1 cellular context compared by ENCODE assay signal in the genomic region with DNA sequence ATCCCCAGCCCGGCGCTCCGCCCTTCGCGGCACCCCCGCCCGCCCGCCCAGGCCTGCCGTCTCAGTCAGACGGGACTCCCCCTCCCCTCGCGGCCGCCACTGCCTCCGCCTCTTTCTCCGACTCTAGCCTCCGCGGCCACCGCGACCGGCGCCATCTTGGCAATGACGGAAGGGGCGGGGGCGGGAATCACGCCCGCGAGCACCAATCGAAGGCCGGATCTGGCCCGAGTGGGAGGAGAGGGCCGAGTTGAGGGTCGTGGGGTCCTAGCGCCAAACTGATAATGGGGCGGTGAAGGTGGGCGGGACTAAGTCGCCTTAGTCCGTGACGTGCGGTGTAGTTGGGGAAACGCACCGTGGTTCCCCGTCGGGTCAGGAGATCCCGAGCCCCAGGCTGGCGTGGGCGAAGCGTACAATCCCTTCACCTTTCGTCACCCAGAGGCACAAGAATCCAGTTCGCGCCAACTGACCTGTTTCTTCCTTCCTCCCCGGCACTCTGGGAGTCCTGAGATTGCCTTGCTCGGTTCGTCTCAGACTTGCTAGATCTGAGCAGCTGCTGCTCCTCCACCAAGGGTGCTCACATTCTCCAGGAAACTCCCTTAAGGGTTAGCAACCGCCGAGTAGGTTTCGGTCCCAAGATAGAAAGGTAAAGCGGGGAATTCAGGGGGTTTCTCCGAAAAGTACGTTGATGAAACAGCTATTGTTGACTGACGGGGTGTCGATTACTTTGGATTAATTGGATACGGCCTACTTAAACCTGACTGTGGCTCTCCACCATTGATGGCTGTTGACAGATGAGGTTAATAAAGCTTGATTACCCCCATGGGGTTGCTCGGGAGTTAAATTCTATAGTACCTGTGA.
TF ChIP-seq lines count a peak whose summit lies in the region.

A gene (minus strand): TSS at position 164 of the 858 bp plus-strand sequence. CDS start 35,843 bp downstream, outside the sequence.

TF ChIP-seq in HepG2, 621 proteins besides CTCF, POLR2A, EP300 and RAD21 (continued from another document and continues in another):
- TF ChIP-seq, protein P1, sequence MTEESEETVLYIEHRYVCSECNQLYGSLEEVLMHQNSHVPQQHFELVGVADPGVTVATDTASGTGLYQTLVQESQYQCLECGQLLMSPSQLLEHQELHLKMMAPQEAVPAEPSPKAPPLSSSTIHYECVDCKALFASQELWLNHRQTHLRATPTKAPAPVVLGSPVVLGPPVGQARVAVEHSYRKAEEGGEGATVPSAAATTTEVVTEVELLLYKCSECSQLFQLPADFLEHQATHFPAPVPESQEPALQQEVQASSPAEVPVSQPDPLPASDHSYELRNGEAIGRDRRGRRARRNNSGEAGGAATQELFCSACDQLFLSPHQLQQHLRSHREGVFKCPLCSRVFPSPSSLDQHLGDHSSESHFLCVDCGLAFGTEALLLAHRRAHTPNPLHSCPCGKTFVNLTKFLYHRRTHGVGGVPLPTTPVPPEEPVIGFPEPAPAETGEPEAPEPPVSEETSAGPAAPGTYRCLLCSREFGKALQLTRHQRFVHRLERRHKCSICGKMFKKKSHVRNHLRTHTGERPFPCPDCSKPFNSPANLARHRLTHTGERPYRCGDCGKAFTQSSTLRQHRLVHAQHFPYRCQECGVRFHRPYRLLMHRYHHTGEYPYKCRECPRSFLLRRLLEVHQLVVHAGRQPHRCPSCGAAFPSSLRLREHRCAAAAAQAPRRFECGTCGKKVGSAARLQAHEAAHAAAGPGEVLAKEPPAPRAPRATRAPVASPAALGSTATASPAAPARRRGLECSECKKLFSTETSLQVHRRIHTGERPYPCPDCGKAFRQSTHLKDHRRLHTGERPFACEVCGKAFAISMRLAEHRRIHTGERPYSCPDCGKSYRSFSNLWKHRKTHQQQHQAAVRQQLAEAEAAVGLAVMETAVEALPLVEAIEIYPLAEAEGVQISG (CRISPR knock-in tag; IDR thresholded peaks at IDR 0.05) = peak; percentile 80
- TF ChIP-seq, protein P2, sequence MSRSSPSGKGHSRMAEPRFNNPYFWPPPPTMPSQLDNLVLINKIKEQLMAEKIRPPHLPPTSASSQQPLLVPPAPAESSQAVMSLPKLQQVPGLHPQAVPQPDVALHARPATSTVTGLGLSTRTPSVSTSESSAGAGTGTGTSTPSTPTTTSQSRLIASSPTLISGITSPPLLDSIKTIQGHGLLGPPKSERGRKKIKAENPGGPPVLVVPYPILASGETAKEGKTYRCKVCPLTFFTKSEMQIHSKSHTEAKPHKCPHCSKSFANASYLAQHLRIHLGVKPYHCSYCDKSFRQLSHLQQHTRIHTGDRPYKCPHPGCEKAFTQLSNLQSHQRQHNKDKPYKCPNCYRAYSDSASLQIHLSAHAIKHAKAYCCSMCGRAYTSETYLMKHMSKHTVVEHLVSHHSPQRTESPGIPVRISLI (CRISPR knock-in tag; IDR thresholded peaks at IDR 0.05; ENCODE audit: borderline replicate concordance) = peak; percentile 55; the same call in 1 of the 2 replicates
- TF ChIP-seq, protein P3, sequence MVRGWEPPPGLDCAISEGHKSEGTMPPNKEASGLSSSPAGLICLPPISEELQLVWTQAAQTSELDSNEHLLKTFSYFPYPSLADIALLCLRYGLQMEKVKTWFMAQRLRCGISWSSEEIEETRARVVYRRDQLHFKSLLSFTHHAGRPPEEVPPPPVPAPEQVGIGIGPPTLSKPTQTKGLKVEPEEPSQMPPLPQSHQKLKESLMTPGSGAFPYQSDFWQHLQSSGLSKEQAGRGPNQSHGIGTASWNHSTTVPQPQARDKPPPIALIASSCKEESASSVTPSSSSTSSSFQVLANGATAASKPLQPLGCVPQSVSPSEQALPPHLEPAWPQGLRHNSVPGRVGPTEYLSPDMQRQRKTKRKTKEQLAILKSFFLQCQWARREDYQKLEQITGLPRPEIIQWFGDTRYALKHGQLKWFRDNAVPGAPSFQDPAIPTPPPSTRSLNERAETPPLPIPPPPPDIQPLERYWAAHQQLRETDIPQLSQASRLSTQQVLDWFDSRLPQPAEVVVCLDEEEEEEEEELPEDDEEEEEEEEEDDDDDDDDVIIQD (CRISPR knock-in tag; IDR thresholded peaks at IDR 0.05; ENCODE audit: low read depth) = peak; percentile 99
- TF ChIP-seq, protein P4, sequence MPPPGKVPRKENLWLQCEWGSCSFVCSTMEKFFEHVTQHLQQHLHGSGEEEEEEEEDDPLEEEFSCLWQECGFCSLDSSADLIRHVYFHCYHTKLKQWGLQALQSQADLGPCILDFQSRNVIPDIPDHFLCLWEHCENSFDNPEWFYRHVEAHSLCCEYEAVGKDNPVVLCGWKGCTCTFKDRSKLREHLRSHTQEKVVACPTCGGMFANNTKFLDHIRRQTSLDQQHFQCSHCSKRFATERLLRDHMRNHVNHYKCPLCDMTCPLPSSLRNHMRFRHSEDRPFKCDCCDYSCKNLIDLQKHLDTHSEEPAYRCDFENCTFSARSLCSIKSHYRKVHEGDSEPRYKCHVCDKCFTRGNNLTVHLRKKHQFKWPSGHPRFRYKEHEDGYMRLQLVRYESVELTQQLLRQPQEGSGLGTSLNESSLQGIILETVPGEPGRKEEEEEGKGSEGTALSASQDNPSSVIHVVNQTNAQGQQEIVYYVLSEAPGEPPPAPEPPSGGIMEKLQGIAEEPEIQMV (CRISPR knock-in tag; IDR thresholded peaks at IDR 0.05; ENCODE audit: low read depth) = peak; percentile 86; the same call in 1 of the 2 replicates
- TF ChIP-seq ZNF253 (CRISPR knock-in tag; IDR thresholded peaks at IDR 0.05; ENCODE audit: borderline replicate concordance) (no peak), HES4 (CRISPR knock-in tag; IDR thresholded peaks at IDR 0.05; ENCODE audit: borderline replicate concordance) (no peak), NFIB (CRISPR knock-in tag; IDR thresholded peaks at IDR 0.05; ENCODE audit: borderline replicate concordance) (no peak), RARG (CRISPR knock-in tag; IDR thresholded peaks at IDR 0.05; ENCODE audit: low read depth) (0 out of 2 replicates have a peak, but pooled peaks have one; percentile 78), SATB2 (CRISPR knock-in tag; IDR thresholded peaks at IDR 0.05) (0 out of 2 replicates have a peak, but pooled peaks have one; percentile 33), ZNF143 (CRISPR knock-in tag; IDR thresholded peaks at IDR 0.05) (0 out of 2 replicates have a peak, but pooled peaks have one; percentile 36), PCBP1 (IDR thresholded peaks at IDR 0.05; ENCODE audit: borderline replicate concordance, low read depth, low read length) (peak; percentile 71; the same call in 1 of the 2 replicates), ZNF263 (CRISPR knock-in tag; IDR thresholded peaks at IDR 0.05) (peak; percentile 88), ZFP1 (CRISPR knock-in tag; IDR thresholded peaks at IDR 0.05) (peak; percentile 56; the same call in 1 of the 2 replicates), ZNF839 (CRISPR knock-in tag; IDR thresholded peaks at IDR 0.05; ENCODE audit: borderline replicate concordance) (0 out of 2 replicates have a peak, but pooled peaks have one; percentile 35), ZMYM3 (CRISPR knock-in tag; IDR thresholded peaks at IDR 0.05) (peak; percentile 97), NONO (IDR thresholded peaks at IDR 0.05) (no peak), NONO (CRISPR knock-in tag; conservative IDR thresholded peaks at IDR 0.05) (peak; percentile 91), ZNF776 (CRISPR knock-in tag; IDR thresholded peaks at IDR 0.05) (peak; percentile 72; the same call in 1 of the 2 replicates), ZNF232 (CRISPR knock-in tag; IDR thresholded peaks at IDR 0.05; ENCODE audit: borderline replicate concordance) (0 out of 2 replicates have a peak, but pooled peaks have one; percentile 43), SIX4 (CRISPR knock-in tag; IDR thresholded peaks at IDR 0.05) (peak; percentile 70), ZNF552 (CRISPR knock-in tag; IDR thresholded peaks at IDR 0.05; ENCODE audit: borderline replicate concordance) (no peak), FOXC1 (CRISPR knock-in tag; IDR thresholded peaks at IDR 0.05; ENCODE audit: borderline replicate concordance) (peak; percentile 85; the same call in 1 of the 2 replicates), TBP (CRISPR knock-in tag; IDR thresholded peaks at IDR 0.05) (0 out of 2 replicates have a peak, but pooled peaks have one; percentile 59), ZNF749 (CRISPR knock-in tag; IDR thresholded peaks at IDR 0.05; ENCODE audit: borderline replicate concordance) (peak; percentile 69; the same call in 1 of the 2 replicates), ZNF775 (CRISPR knock-in tag; IDR thresholded peaks at IDR 0.05; ENCODE audit: borderline replicate concordance) (0 out of 2 replicates have a peak, but pooled peaks have one; percentile 70), ZNF331 (CRISPR knock-in tag; IDR thresholded peaks at IDR 0.05) (peak; percentile 71; the same call in 1 of the 2 replicates), SALL1 (CRISPR knock-in tag; IDR thresholded peaks at IDR 0.05) (peak; percentile 93)
- TF ChIP-seq, protein P5, sequence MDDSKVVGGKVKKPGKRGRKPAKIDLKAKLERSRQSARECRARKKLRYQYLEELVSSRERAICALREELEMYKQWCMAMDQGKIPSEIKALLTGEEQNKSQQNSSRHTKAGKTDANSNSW (CRISPR knock-in tag; IDR thresholded peaks at IDR 0.05; ENCODE audit: borderline replicate concordance) = 0 out of 2 replicates have a peak, but pooled peaks have one; percentile 30
- TF ChIP-seq, protein P6, sequence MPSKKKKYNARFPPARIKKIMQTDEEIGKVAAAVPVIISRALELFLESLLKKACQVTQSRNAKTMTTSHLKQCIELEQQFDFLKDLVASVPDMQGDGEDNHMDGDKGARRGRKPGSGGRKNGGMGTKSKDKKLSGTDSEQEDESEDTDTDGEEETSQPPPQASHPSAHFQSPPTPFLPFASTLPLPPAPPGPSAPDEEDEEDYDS (CRISPR knock-in tag; IDR thresholded peaks at IDR 0.05) = peak; percentile 91
- TF ChIP-seq, protein P7, sequence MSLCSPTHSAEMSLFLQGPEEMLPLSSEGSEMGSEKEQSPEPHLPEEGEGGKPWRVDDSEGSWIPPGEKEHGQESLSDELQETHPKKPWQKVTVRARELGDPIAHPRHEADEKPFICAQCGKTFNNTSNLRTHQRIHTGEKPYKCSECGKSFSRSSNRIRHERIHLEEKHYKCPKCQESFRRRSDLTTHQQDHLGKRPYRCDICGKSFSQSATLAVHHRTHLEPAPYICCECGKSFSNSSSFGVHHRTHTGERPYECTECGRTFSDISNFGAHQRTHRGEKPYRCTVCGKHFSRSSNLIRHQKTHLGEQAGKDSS (CRISPR knock-in tag; IDR thresholded peaks at IDR 0.05; ENCODE audit: borderline replicate concordance, low read depth) = peak; percentile 87
- TF ChIP-seq, protein P8, sequence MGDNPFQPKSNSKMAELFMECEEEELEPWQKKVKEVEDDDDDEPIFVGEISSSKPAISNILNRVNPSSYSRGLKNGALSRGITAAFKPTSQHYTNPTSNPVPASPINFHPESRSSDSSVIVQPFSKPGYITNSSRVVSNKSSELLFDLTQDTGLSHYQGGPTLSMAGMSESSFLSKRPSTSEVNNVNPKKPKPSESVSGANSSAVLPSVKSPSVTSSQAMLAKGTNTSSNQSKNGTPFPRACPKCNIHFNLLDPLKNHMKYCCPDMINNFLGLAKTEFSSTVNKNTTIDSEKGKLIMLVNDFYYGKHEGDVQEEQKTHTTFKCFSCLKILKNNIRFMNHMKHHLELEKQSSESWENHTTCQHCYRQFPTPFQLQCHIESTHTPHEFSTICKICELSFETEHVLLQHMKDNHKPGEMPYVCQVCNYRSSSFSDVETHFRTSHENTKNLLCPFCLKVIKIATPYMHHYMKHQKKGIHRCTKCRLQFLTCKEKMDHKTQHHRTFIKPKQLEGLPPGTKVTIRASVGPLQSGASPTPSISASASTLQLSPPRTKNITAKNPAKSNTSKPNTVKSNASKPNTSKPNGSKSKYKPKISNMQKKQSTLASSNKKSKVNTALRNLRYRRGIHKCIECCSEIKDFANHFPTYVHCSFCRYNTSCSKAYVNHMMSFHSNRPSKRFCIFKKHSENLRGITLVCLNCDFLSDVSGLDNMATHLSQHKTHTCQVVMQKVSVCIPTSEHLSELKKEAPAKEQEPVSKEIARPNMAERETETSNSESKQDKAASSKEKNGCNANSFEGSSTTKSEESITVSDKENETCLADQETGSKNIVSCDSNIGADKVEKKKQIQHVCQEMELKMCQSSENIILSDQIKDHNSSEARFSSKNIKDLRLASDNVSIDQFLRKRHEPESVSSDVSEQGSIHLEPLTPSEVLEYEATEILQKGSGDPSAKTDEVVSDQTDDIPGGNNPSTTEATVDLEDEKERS (CRISPR knock-in tag; IDR thresholded peaks at IDR 0.05) = peak; percentile 41; the same call in 1 of the 2 replicates
- TF ChIP-seq, protein P9, sequence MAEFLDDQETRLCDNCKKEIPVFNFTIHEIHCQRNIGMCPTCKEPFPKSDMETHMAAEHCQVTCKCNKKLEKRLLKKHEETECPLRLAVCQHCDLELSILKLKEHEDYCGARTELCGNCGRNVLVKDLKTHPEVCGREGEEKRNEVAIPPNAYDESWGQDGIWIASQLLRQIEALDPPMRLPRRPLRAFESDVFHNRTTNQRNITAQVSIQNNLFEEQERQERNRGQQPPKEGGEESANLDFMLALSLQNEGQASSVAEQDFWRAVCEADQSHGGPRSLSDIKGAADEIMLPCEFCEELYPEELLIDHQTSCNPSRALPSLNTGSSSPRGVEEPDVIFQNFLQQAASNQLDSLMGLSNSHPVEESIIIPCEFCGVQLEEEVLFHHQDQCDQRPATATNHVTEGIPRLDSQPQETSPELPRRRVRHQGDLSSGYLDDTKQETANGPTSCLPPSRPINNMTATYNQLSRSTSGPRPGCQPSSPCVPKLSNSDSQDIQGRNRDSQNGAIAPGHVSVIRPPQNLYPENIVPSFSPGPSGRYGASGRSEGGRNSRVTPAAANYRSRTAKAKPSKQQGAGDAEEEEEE (CRISPR knock-in tag; IDR thresholded peaks at IDR 0.05; ENCODE audit: borderline replicate concordance) = no peak
- TF ChIP-seq, protein P10, sequence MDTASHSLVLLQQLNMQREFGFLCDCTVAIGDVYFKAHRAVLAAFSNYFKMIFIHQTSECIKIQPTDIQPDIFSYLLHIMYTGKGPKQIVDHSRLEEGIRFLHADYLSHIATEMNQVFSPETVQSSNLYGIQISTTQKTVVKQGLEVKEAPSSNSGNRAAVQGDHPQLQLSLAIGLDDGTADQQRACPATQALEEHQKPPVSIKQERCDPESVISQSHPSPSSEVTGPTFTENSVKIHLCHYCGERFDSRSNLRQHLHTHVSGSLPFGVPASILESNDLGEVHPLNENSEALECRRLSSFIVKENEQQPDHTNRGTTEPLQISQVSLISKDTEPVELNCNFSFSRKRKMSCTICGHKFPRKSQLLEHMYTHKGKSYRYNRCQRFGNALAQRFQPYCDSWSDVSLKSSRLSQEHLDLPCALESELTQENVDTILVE (CRISPR knock-in tag; IDR thresholded peaks at IDR 0.05) = peak; percentile 80
- TF ChIP-seq, protein P11, sequence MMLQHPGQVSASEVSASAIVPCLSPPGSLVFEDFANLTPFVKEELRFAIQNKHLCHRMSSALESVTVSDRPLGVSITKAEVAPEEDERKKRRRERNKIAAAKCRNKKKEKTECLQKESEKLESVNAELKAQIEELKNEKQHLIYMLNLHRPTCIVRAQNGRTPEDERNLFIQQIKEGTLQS (CRISPR knock-in tag; IDR thresholded peaks at IDR 0.05) = peak; percentile 33; the same call in 1 of the 2 replicates
- TF ChIP-seq, protein P12, sequence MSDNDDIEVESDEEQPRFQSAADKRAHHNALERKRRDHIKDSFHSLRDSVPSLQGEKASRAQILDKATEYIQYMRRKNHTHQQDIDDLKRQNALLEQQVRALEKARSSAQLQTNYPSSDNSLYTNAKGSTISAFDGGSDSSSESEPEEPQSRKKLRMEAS (IDR thresholded peaks at IDR 0.05) = peak; percentile 59
